ENCODE assay signal across 26 cellular contexts in the genomic region with DNA sequence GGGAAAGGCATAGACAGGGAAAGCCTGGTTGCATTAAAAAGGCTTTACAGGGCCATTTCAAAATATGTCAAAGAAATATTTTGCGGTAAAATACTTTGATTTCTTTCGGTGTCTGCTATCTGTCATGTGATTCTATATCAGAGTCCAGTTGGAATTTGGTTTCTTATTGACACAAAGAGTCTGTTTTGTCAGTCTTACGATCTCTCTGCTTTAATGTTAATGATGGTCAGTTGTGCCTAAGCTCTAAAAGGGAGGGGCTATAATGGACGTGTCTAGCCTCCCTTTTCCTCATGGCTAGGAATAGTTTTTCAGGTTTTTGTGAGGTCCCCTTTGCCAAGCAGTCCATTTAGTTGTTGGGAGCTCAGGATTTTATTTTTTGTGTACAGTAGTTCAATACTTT.
"Had no signal": no experiment of that assay in that cellular context is flagged by ENCODE, and none has a peak within 500 bp of the region (broad histone marks: within the 10 kb centered on the region; RNA-seq: fewer than 3 reads in every experiment).

No MANE protein-coding gene starts in this region.

- ATAC-seq: left cardiac atrium; left lung; lower lobe of right lung; naive thymus-derived CD8-positive, alpha-beta T cell; pancreas; right cardiac atrium; sciatic nerve; stimulated activated naive B cell treated with anti-CD40 and anti-IgM and Interleukin-4, amounts not matched to agents 10 μg/mL and 1 μg/mL and 100 μg/mL, for 72 hours; stimulated activated naive CD8-positive, alpha-beta T cell treated with anti-CD3 and anti-CD28 coated beads, Interleukin-15, Interleukin-2, amounts not matched to agents 100 U/mL and 50 U/mL, for 24 hours had no signal

- H3K36me3 ChIP-seq: pancreas, prostate gland, uterus had no signal

- H3K27ac ChIP-seq: left lung, lower lobe of right lung, pancreas, prostate gland, skin epidermis, suprapubic skin, uterus had no signal

- DNase-seq: hippocampal formation; kidney glomerular epithelial cell; left cardiac atrium; left lung; lower lobe of right lung; mammary epithelial cell; mesenchymal stem cell; naive thymus-derived CD8-positive, alpha-beta T cell; nucleus accumbens; pancreas; posterior cingulate gyrus; retina; right cardiac atrium; stimulated activated CD4-positive, alpha-beta T cell treated with anti-CD3 and anti-CD28 coated beads, Interleukin-12 subunit alpha, Interleukin-12 subunit beta, amount 100 ng/mL, for 4 hours; stimulated activated CD4-positive, alpha-beta T cell treated with anti-CD3 and anti-CD28 coated beads, Interleukin-15, amount 100 ng/mL, for 24 hours; stimulated activated CD4-positive, alpha-beta T cell treated with anti-CD3 and anti-CD28 coated beads, Interleukin-2, amount 100 ng/mL, for 24 hours; stimulated activated CD4-positive, alpha-beta T cell treated with anti-CD3 and anti-CD28 coated beads, Interleukin-4, amount 100 ng/mL, for 1 hour; stimulated activated naive B cell treated with anti-CD40 and anti-IgM and Interleukin-4, amounts not matched to agents 10 μg/mL and 1 μg/mL and 100 μg/mL, for 72 hours; stimulated activated naive CD8-positive, alpha-beta T cell treated with anti-CD3 and anti-CD28 coated beads, Interleukin-15, Interleukin-2, amounts not matched to agents 100 U/mL and 50 U/mL, for 24 hours; uterus had no signal

- H3K27me3 ChIP-seq: left lung, pancreas, suprapubic skin, tibial nerve, uterus had no signal

- H3K4me1 ChIP-seq: left lung, lower lobe of right lung, pancreas, prostate gland, suprapubic skin, uterus had no signal

- H3K4me3 ChIP-seq: left lung, lower lobe of right lung, pancreas, prostate gland, skin epidermis, suprapubic skin, tibial nerve, uterus had no signal

- H3K9me3 ChIP-seq: lower lobe of right lung, prostate gland, suprapubic skin, tibial nerve, uterus had no signal

- FAIRE-seq: keratinocyte had no signal
